In the genomic region with DNA sequence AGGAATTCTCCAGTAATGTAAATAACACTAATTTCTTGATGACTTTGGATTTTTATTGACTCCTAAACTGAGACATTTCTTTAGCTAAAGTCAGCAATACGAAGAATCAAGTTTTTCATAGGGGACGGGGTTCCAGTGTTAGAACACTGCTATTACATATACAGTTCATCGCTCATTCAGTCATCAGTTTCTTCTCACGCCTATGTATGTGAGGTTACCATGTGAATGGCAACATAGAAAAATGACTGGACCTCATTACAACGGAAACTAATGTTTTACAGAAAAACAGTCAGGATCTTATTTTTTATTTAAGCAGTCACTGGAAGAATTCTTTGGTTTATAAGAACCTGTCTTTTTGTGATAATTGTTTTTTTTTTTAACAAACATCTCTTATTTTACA, we compare ENCODE assay signal across 16 cellular contexts. TPM values are rescaled to one million over a fixed set of nuclear protein-coding genes. Genes with fewer than 3 reads are reported as not detected.
DNase-seq lines count a peak whose midpoint lies in the region; ATAC-seq and TF ChIP-seq lines count a peak whose summit lies in the region.
"Had no signal": no experiment of that assay in that cellular context is flagged by ENCODE, and none has a peak within 500 bp of the region (broad histone marks: within the 10 kb centered on the region; RNA-seq: fewer than 3 reads in every experiment).

No MANE protein-coding gene starts in this region.

- intact Hi-C loops in esophagus squamous epithelium (cut with DNase I) (no loop called here), transverse colon (cut with DNase I; ENCODE audit: low total_unique reads) (loop anchor here (5.0 kb wide), 1 partner anchor 592 kb away; no protein-coding TSS in a partner anchor)

- in situ Hi-C loops in transverse colon (cut with MboI; ENCODE audit: low pct_ligation_motif_present in 1 of 4, low pct_unique_long_range_greater_than_20kb in 1 of 4, low sequenced_read_pairs in 3 of 4), result no loop called here

- H3K79me2 ChIP-seq in SK-N-SH (ENCODE audit: insufficient read depth) (no peaks in the 10 kb centered on the region; the same call in 1 of the 2 replicates), parathyroid adenoma (no peaks in the 10 kb centered on the region)

- H3F3A ChIP-seq in SK-N-SH (replicated peaks; ENCODE audit: insufficient read depth), result peaks cover 6% of the 10 kb centered on the region

- POLR2A ChIA-PET in SK-N-SH (lab: Yijun Ruan, JAX), result no interaction called here

- H3K27ac ChIP-seq in SK-N-SH (ENCODE audit: low read depth in 2 of 2, low read length in 1 of 2), result peak overlapping the region; percentile 12 to 36; a peak in 2 of 4 replicates
- peak overlapping the region; percentile 28 to 80 (median 74) for H3K27ac ChIP-seq in esophagus squamous epithelium
- peak overlapping the region; percentile 29 for H3K27ac ChIP-seq in parathyroid adenoma
- peak overlapping the region; percentile 57 to 75 (median 70) for H3K27ac ChIP-seq in transverse colon
- no peak overlapping the region for H3K27ac ChIP-seq in caudate nucleus (ENCODE audit: low read depth, low read length)
- H3K27ac ChIP-seq: 22Rv1, C4-2B had no signal

- H3K9me3 ChIP-seq in SK-N-SH (no peaks in the 10 kb centered on the region), esophagus squamous epithelium (no peaks in the 10 kb centered on the region), parathyroid adenoma (ENCODE audit: control insufficient read depth, low read length) (no peaks in the 10 kb centered on the region), transverse colon (no peaks in the 10 kb centered on the region)
- H3K9me3 ChIP-seq: ovary had no signal

- TF ChIP-seq POLR2A in esophagus squamous epithelium (IDR thresholded peaks at IDR 0.05), result no peak
- no peak for TF ChIP-seq POLR2A in transverse colon (IDR thresholded peaks at IDR 0.05)

- no peak for ATAC-seq in SK-N-SH treated with all-trans-retinoic acid at 6 μM for 48 hours

- no peaks in the 10 kb centered on the region for H3K9me2 ChIP-seq in SK-N-SH

- H3K4me2 ChIP-seq in SK-N-SH (no peak overlapping the region), parathyroid adenoma (ENCODE audit: low read length) (no peak overlapping the region)

- TF ChIP-seq EP300 in SK-N-SH (IDR thresholded peaks at IDR 0.05; ENCODE audit: borderline replicate concordance in 1 of 2, low read depth in 1 of 2, low read length in 1 of 2) (no peak), transverse colon (IDR thresholded peaks at IDR 0.05; ENCODE audit: low read depth) (no peak)

- CTCF ChIA-PET in SK-N-SH (lab: Yijun Ruan, JAX), result interaction anchor here (1.0 to 7.0 kb wide), 11 partner anchors 15 to 711 kb away, joined by 4 to 85 read pairs (median 13); a partner anchor contains a TSS

- DNase-seq in SK-N-SH, result no peak
- DNase-seq in esophagus squamous epithelium (lab: John Stamatoyannopoulos, UW), result no peak
- DNase-seq in transverse colon, result no peak
- no peak for DNase-seq in NCI-H1694 (lab: John Stamatoyannopoulos, UW)
- no peak for DNase-seq in activated CD4-positive, alpha-beta T cell treated with anti-CD3 and anti-CD28 coated beads for 1 hour
- no peak for DNase-seq in caudate nucleus (lab: John Stamatoyannopoulos, UW)
- DNase-seq: activated CD4-positive, alpha-beta T cell treated with anti-CD3 and anti-CD28 coated beads, Interleukin-2, amount 50 U/mL, for 1 hour; activated T-cell treated with anti-CD3 and anti-CD28 coated beads, Interleukin-2, amount 50 U/mL, for 1 hour; NCI-H146; NCI-H345; T1000 had no signal

- H2AFZ ChIP-seq in SK-N-SH (ENCODE audit: low read depth) (no peak overlapping the region), parathyroid adenoma (no peak overlapping the region)

- H3K9ac ChIP-seq in SK-N-SH, result no peak overlapping the region
- no peak overlapping the region for H3K9ac ChIP-seq in parathyroid adenoma

- H3K36me3 ChIP-seq in SK-N-SH (replicated peaks in 1 of 2; ENCODE audit: control insufficient read depth in 1 of 2, insufficient read depth in 2 of 2, low read length in 1 of 2) (peaks cover 10 to 22% of the 10 kb centered on the region in 2 experiments), esophagus squamous epithelium (peaks cover 0 to 16% (median 0%) of the 10 kb centered on the region in 3 donors), parathyroid adenoma (ENCODE audit: control insufficient read depth, insufficient read depth, low read length) (no peaks in the 10 kb centered on the region), transverse colon (no peaks in the 10 kb centered on the region)
- H3K36me3 ChIP-seq: ovary had no signal

- no peak for TF ChIP-seq CTCF in SK-N-SH (IDR thresholded peaks at IDR 0.05)
- no peak for TF ChIP-seq CTCF in esophagus squamous epithelium (IDR thresholded peaks at IDR 0.05)
- TF ChIP-seq CTCF in parathyroid adenoma (IDR thresholded peaks at IDR 0.05), result no peak
- TF ChIP-seq CTCF in transverse colon (IDR thresholded peaks at IDR 0.05), result no peak

- H3K27me3 ChIP-seq in SK-N-SH (ENCODE audit: insufficient read depth) (no peaks in the 10 kb centered on the region), esophagus squamous epithelium (no peaks in the 10 kb centered on the region), parathyroid adenoma (ENCODE audit: control insufficient read depth, insufficient read depth, low read length) (no peaks in the 10 kb centered on the region), transverse colon (no peaks in the 10 kb centered on the region)
- H3K27me3 ChIP-seq: ovary had no signal

- H3K4me3 ChIP-seq in SK-N-SH (ENCODE audit: low read depth in 2 of 2, low read length in 1 of 2) (no peak overlapping the region), esophagus squamous epithelium (no peak overlapping the region), parathyroid adenoma (ENCODE audit: low read depth, low read length) (no peak overlapping the region), transverse colon (no peak overlapping the region)
- H3K4me3 ChIP-seq: ovary had no signal

- no peaks in the 10 kb centered on the region for H4K20me1 ChIP-seq in SK-N-SH (ENCODE audit: insufficient read depth)

- peaks cover 8 to 13% of the 10 kb centered on the region in 2 experiments for H3K4me1 ChIP-seq in SK-N-SH (ENCODE audit: control insufficient read depth in 1 of 2, insufficient read depth in 2 of 2, low read depth in 1 of 2, low read length in 1 of 2)
- H3K4me1 ChIP-seq in esophagus squamous epithelium, result peaks cover 4 to 42% (median 24%) of the 10 kb centered on the region in 3 donors
- no peaks in the 10 kb centered on the region for H3K4me1 ChIP-seq in parathyroid adenoma
- peaks cover 0 to 27% (median 12%) of the 10 kb centered on the region in 4 donors for H3K4me1 ChIP-seq in transverse colon

- 97% methylated on average over 5 of the region's 5 CpGs for WGBS in SK-N-SH (ENCODE audit: low lambda C conversion rate)
- WGBS in esophagus squamous epithelium, 2 donors, result 92 to 93% methylated on average over 5 of the region's 5 CpGs
- WGBS in transverse colon (ENCODE audit: low coverage in 1 of 2), 2 donors, result 87 to 89% methylated on average over 5 of the region's 5 CpGs

- TF ChIP-seq RAD21 in SK-N-SH (IDR thresholded peaks at IDR 0.05; ENCODE audit: low read length), result no peak

TF ChIP-seq in SK-N-SH, 30 proteins besides CTCF, POLR2A, EP300 and RAD21 (continues in another document):
- TF ChIP-seq, protein P1, sequence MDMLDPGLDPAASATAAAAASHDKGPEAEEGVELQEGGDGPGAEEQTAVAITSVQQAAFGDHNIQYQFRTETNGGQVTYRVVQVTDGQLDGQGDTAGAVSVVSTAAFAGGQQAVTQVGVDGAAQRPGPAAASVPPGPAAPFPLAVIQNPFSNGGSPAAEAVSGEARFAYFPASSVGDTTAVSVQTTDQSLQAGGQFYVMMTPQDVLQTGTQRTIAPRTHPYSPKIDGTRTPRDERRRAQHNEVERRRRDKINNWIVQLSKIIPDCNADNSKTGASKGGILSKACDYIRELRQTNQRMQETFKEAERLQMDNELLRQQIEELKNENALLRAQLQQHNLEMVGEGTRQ (IDR thresholded peaks at IDR 0.05; ENCODE audit: borderline replicate concordance, low read depth, low read length), result no peak
- TF ChIP-seq, protein P2, sequence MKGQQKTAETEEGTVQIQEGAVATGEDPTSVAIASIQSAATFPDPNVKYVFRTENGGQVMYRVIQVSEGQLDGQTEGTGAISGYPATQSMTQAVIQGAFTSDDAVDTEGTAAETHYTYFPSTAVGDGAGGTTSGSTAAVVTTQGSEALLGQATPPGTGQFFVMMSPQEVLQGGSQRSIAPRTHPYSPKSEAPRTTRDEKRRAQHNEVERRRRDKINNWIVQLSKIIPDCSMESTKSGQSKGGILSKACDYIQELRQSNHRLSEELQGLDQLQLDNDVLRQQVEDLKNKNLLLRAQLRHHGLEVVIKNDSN (IDR thresholded peaks at IDR 0.05; ENCODE audit: borderline replicate concordance, low read depth), result no peak
- TF ChIP-seq, protein P3, sequence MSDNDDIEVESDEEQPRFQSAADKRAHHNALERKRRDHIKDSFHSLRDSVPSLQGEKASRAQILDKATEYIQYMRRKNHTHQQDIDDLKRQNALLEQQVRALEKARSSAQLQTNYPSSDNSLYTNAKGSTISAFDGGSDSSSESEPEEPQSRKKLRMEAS (IDR thresholded peaks at IDR 0.05; ENCODE audit: low read depth), result no peak

TF ChIP-seq in SK-N-SH treated with all-trans-retinoic acid at 6 μM for 48 hours, 23 proteins besides CTCF, POLR2A, EP300 and RAD21 (continues in another document):
- TF ChIP-seq, protein P4, sequence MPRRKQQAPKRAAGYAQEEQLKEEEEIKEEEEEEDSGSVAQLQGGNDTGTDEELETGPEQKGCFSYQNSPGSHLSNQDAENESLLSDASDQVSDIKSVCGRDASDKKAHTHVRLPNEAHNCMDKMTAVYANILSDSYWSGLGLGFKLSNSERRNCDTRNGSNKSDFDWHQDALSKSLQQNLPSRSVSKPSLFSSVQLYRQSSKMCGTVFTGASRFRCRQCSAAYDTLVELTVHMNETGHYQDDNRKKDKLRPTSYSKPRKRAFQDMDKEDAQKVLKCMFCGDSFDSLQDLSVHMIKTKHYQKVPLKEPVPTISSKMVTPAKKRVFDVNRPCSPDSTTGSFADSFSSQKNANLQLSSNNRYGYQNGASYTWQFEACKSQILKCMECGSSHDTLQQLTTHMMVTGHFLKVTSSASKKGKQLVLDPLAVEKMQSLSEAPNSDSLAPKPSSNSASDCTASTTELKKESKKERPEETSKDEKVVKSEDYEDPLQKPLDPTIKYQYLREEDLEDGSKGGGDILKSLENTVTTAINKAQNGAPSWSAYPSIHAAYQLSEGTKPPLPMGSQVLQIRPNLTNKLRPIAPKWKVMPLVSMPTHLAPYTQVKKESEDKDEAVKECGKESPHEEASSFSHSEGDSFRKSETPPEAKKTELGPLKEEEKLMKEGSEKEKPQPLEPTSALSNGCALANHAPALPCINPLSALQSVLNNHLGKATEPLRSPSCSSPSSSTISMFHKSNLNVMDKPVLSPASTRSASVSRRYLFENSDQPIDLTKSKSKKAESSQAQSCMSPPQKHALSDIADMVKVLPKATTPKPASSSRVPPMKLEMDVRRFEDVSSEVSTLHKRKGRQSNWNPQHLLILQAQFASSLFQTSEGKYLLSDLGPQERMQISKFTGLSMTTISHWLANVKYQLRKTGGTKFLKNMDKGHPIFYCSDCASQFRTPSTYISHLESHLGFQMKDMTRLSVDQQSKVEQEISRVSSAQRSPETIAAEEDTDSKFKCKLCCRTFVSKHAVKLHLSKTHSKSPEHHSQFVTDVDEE (CRISPR knock-in tag; IDR thresholded peaks at IDR 0.05), result no peak

RNA-seq across cellular contexts. Expression of a gene that starts 56.4 kb away (rescaled TPM):
- polyA plus RNA-seq in SK-N-SH (2012; rRNA removed), result 17.1 and 25.6 TPM in 2 replicates
- polyA plus RNA-seq in SK-N-SH (2012; cell fraction: cytosol; rRNA removed), result 10.6 and 14.2 TPM in 2 replicates
- polyA plus RNA-seq in SK-N-SH (2012; cell fraction: nucleus; rRNA removed), result 55.8 and 67.5 TPM in 2 replicates
- 10 to 100 TPM; 14.0 to 32.2 (median 21.0) TPM for total RNA-seq in esophagus squamous epithelium
- 10 to 100 TPM; 21.7 to 78.6 (median 28.1) TPM for total RNA-seq in transverse colon
